30 cellular contexts compared by ENCODE assay signal in the genomic region with DNA sequence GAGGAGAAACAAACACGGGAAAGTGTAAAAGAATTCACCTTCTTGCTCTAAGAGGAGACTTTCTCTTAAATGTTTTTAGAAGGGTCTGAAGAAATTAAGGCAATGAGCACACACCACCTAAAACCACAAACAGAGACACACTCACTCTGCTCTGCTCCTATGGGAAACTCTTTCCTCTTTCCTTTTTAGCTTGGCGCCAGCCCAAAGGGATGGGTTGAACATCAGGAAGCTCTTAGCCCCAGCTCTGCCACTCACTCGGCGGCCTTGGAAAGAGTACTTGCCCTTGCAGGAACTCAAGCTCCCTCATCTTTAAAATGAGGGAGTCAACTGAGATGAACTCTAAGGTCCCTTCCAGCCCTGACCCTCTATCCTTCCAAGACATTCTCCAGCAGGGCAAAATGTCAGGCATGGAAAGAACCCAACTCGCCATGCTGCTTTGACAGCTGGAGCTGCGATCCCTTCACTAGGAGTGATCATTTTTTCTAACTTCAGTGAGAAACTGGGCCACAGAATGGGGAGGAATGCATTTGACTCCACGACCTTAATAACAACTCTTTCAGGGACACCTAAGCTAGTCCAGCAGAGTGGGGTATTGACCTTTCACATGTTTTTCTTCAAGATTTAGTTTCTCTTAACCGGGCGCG. TPM values are rescaled to one million over a fixed set of nuclear protein-coding genes. Genes with fewer than 3 reads are reported as not detected.
DNase-seq lines count a peak whose midpoint lies in the region; ATAC-seq and TF ChIP-seq lines count a peak whose summit lies in the region.
"Had no signal": no experiment of that assay in that cellular context is flagged by ENCODE, and none has a peak within 500 bp of the region (broad histone marks: within the 10 kb centered on the region; RNA-seq: fewer than 3 reads in every experiment).

No MANE protein-coding gene starts in this region.

- H3K36me3 Mint-ChIP-seq in activated CD4-positive, alpha-beta T cell treated with anti-CD3 and anti-CD28 coated beads for 36 hours (ENCODE audit: low read depth), result no peaks in the 10 kb centered on the region
- no peaks in the 10 kb centered on the region for H3K36me3 Mint-ChIP-seq in immature natural killer cell
- no peaks in the 10 kb centered on the region for H3K36me3 Mint-ChIP-seq in activated naive CD8-positive, alpha-beta T cell treated with anti-CD3 and anti-CD28 coated beads, Interleukin-2, amount 50 U/mL, for 24 hours (ENCODE audit: low read depth)
- H3K36me3 Mint-ChIP-seq: mesothelial cell of epicardium; stimulated activated memory B cell treated with anti-CD40 and anti-IgM and Interleukin-4, amounts not matched to agents 10 μg/mL and 1 μg/mL and 100 μg/mL, for 72 hours; WTC11 had no signal

- no peak overlapping the region for H3K4me3 Mint-ChIP-seq in activated CD4-positive, alpha-beta T cell treated with anti-CD3 and anti-CD28 coated beads for 36 hours
- no peak overlapping the region for H3K4me3 Mint-ChIP-seq in immature natural killer cell
- no peak overlapping the region for H3K4me3 Mint-ChIP-seq in activated naive CD8-positive, alpha-beta T cell treated with anti-CD3 and anti-CD28 coated beads, Interleukin-2, amount 50 U/mL, for 24 hours
- H3K4me3 Mint-ChIP-seq: mesothelial cell of epicardium; nephron progenitor cell; stimulated activated memory B cell treated with anti-CD40 and anti-IgM and Interleukin-4, amounts not matched to agents 10 μg/mL and 1 μg/mL and 100 μg/mL, for 72 hours; WTC11 had no signal

- POLR2A ChIA-PET in activated CD4-positive, alpha-beta T cell treated with anti-CD3 and anti-CD28 coated beads for 36 hours (lab: Charles Lee), result no interaction called here

- peaks cover 2% of the 10 kb centered on the region for H3K4me1 Mint-ChIP-seq in activated CD4-positive, alpha-beta T cell treated with anti-CD3 and anti-CD28 coated beads for 36 hours
- no peaks in the 10 kb centered on the region for H3K4me1 Mint-ChIP-seq in immature natural killer cell
- no peaks in the 10 kb centered on the region for H3K4me1 Mint-ChIP-seq in activated naive CD8-positive, alpha-beta T cell treated with anti-CD3 and anti-CD28 coated beads, Interleukin-2, amount 50 U/mL, for 24 hours
- H3K4me1 Mint-ChIP-seq: stimulated activated memory B cell treated with anti-CD40 and anti-IgM and Interleukin-4, amounts not matched to agents 10 μg/mL and 1 μg/mL and 100 μg/mL, for 72 hours had no signal

- intact Hi-C loops in activated CD4-positive, alpha-beta T cell treated with anti-CD3 and anti-CD28 coated beads for 36 hours (cut with DNase I, micrococcal nuclease), result no loop called here

- CTCF ChIA-PET in activated CD4-positive, alpha-beta T cell treated with anti-CD3 and anti-CD28 coated beads for 36 hours (lab: Charles Lee), result interaction anchor here (0.6 to 1.6 kb wide), 5 partner anchors 12 to 401 kb away, joined by 3 read pairs; no protein-coding TSS in a partner anchor

- DNase-seq in AG20443 (ENCODE audit: low spot score) (peak; percentile 52), HT1080 (ENCODE audit: low read depth) (peak; percentile 57), cardiac fibroblast (ENCODE audit: low read depth in 2 of 2) (peak; percentile 46 to 64), lung microvascular endothelial cell (ENCODE audit: low read depth in 2 of 2) (peak; percentile 10 to 61), SW 1271 (lab: John Stamatoyannopoulos, UW) (no peak), immature natural killer cell (no peak)
- DNase-seq in activated CD4-positive, alpha-beta T cell treated with anti-CD3 and anti-CD28 coated beads for 36 hours, result no peak
- no peak for DNase-seq in activated naive CD8-positive, alpha-beta T cell treated with anti-CD3 and anti-CD28 coated beads, Interleukin-2, amount 50 U/mL, for 24 hours
- DNase-seq: ACHN; activated CD4-positive, alpha-beta T cell treated with anti-CD3 and anti-CD28 coated beads, Interleukin-2, amount 50 U/mL, for 4 hours; activated effector memory CD4-positive, alpha-beta T cell treated with anti-CD3 and anti-CD28 coated beads, Interleukin-2, amount 50 U/mL, for 16 hours; GF-D8; glutamatergic neuron; KG1; left cardiac atrium; NCI-H187 treated with DMSO at 0.1 percent for 48 hours; NCI-H2227 treated with DMSO at 0.1 percent for 48 hours; NCI-H82; nephron progenitor cell; stimulated activated CD4-positive, alpha-beta T cell treated with anti-CD3 and anti-CD28 coated beads, Interleukin-2, amount 100 ng/mL, for 24 hours had no signal

- ATAC-seq in activated CD4-positive, alpha-beta T cell treated with anti-CD3 and anti-CD28 coated beads for 36 hours, result no peak
- no peak for ATAC-seq in activated naive CD8-positive, alpha-beta T cell treated with anti-CD3 and anti-CD28 coated beads, Interleukin-2, amount 50 U/mL, for 24 hours
- ATAC-seq: HCT116; left cardiac atrium; Panc1; stimulated activated memory B cell treated with anti-CD40 and anti-IgM and Interleukin-4, amounts not matched to agents 10 μg/mL and 1 μg/mL and 100 μg/mL, for 72 hours; WTC11 had no signal

- H3K4me3 ChIP-seq in cardiac fibroblast (replicated peaks in 1 of 2; ENCODE audit: low read depth in 2 of 2, low read length in 2 of 2), result no peak overlapping the region
- H3K4me3 ChIP-seq: vagina had no signal

- no peak for TF ChIP-seq CTCF in cardiac fibroblast (IDR thresholded peaks at IDR 0.05; ENCODE audit: low read depth, low read length)

- H3K27me3 Mint-ChIP-seq in activated CD4-positive, alpha-beta T cell treated with anti-CD3 and anti-CD28 coated beads for 36 hours, result peaks cover 10% of the 10 kb centered on the region
- peaks cover 0 to 7% (median 2%) of the 10 kb centered on the region in 3 donors for H3K27me3 Mint-ChIP-seq in immature natural killer cell (ENCODE audit: low read depth in 3 of 3)
- peaks cover 4% of the 10 kb centered on the region for H3K27me3 Mint-ChIP-seq in activated naive CD8-positive, alpha-beta T cell treated with anti-CD3 and anti-CD28 coated beads, Interleukin-2, amount 50 U/mL, for 24 hours
- H3K27me3 Mint-ChIP-seq: progenitor cell of endocrine pancreas had no signal

- no peak overlapping the region for H3K27ac Mint-ChIP-seq in activated CD4-positive, alpha-beta T cell treated with anti-CD3 and anti-CD28 coated beads for 36 hours
- no peak overlapping the region for H3K27ac Mint-ChIP-seq in immature natural killer cell
- no peak overlapping the region for H3K27ac Mint-ChIP-seq in activated naive CD8-positive, alpha-beta T cell treated with anti-CD3 and anti-CD28 coated beads, Interleukin-2, amount 50 U/mL, for 24 hours
- H3K27ac Mint-ChIP-seq: mesothelial cell of epicardium; stimulated activated memory B cell treated with anti-CD40 and anti-IgM and Interleukin-4, amounts not matched to agents 10 μg/mL and 1 μg/mL and 100 μg/mL, for 72 hours; WTC11 had no signal

- H3K9me3 Mint-ChIP-seq in activated CD4-positive, alpha-beta T cell treated with anti-CD3 and anti-CD28 coated beads for 36 hours (ENCODE audit: low read depth), result no peaks in the 10 kb centered on the region
- no peaks in the 10 kb centered on the region for H3K9me3 Mint-ChIP-seq in immature natural killer cell
- no peaks in the 10 kb centered on the region for H3K9me3 Mint-ChIP-seq in activated naive CD8-positive, alpha-beta T cell treated with anti-CD3 and anti-CD28 coated beads, Interleukin-2, amount 50 U/mL, for 24 hours
- H3K9me3 Mint-ChIP-seq: mesothelial cell of epicardium; nephron progenitor cell; stimulated activated memory B cell treated with anti-CD40 and anti-IgM and Interleukin-4, amounts not matched to agents 10 μg/mL and 1 μg/mL and 100 μg/mL, for 72 hours; WTC11 had no signal

RNA-seq across cellular contexts. Expression of a gene that starts 1.0 kb away (rescaled TPM):
- total RNA-seq in HT1080 (2014; rRNA removed; shearing (Covaris generic)), result not detected in 2 replicates
- not detected in 2 replicates for polyA plus RNA-seq in HT1080 (2015; cell fraction: cytosol; rRNA removed)
- polyA plus RNA-seq in HT1080 (2015; cell fraction: nucleus; rRNA removed), result not detected in 2 replicates
- not detected in 2 replicates for total RNA-seq in lung microvascular endothelial cell
- not detected for total RNA-seq in activated CD4-positive, alpha-beta T cell treated with anti-CD3 and anti-CD28 coated beads for 36 hours
- polyA plus RNA-seq in immature natural killer cell, result not detected
- total RNA-seq: fibroblast of lung; left cardiac atrium; mesothelial cell of epicardium; progenitor cell of endocrine pancreas; T-helper 2 cell treated with Interferon-gamma antibody and Interleukin-4, amounts not matched to agents 100 ng/mL and 5 ng/mL, for 36 hours; temporal lobe; vagina; WTC11 had no signal
- polyA plus RNA-seq: fibroblast of lung had no signal

RNA-seq across cellular contexts. Expression of a gene that starts 13.5 kb away (rescaled TPM):
- 16.5 and 18.8 TPM in 2 replicates for total RNA-seq in HT1080 (2014; rRNA removed; shearing (Covaris generic))
- polyA plus RNA-seq in HT1080 (2015; cell fraction: cytosol; rRNA removed), result 5.1 and 6.3 TPM in 2 replicates
- 17.2 and 18.5 TPM in 2 replicates for polyA plus RNA-seq in HT1080 (2015; cell fraction: nucleus; rRNA removed)
- 4.8 and 5.8 TPM in 2 replicates for total RNA-seq in lung microvascular endothelial cell
- under 1 TPM; 0.05 to 0.09 TPM for total RNA-seq in activated CD4-positive, alpha-beta T cell treated with anti-CD3 and anti-CD28 coated beads for 36 hours
- polyA plus RNA-seq in immature natural killer cell, result under 1 TPM in 2 of 3 donors, not detected in 1; 0.23 to 0.35 TPM
- total RNA-seq: T-helper 2 cell treated with Interferon-gamma antibody and Interleukin-4, amounts not matched to agents 100 ng/mL and 5 ng/mL, for 36 hours had no signal

RNA-seq across cellular contexts. Expression of a gene that starts 14.5 kb away (rescaled TPM):
- total RNA-seq in HT1080 (2014; rRNA removed; shearing (Covaris generic)), result 0.43 TPM in 1 of 2 replicates, not detected in the other
- 0.09 TPM in 1 of 2 replicates, not detected in the other for polyA plus RNA-seq in HT1080 (2015; cell fraction: cytosol; rRNA removed)
- not detected in 2 replicates for polyA plus RNA-seq in HT1080 (2015; cell fraction: nucleus; rRNA removed)
- total RNA-seq in lung microvascular endothelial cell, result not detected in 2 replicates
- not detected for total RNA-seq in activated CD4-positive, alpha-beta T cell treated with anti-CD3 and anti-CD28 coated beads for 36 hours
- not detected for polyA plus RNA-seq in immature natural killer cell
- total RNA-seq: fibroblast of lung; left cardiac atrium; progenitor cell of endocrine pancreas; T-helper 2 cell treated with Interferon-gamma antibody and Interleukin-4, amounts not matched to agents 100 ng/mL and 5 ng/mL, for 36 hours; temporal lobe; WTC11 had no signal
- polyA plus RNA-seq: fibroblast of lung had no signal

RNA-seq across cellular contexts. Expression of a gene that starts 22.0 kb away (rescaled TPM):
- total RNA-seq in HT1080 (2014; rRNA removed; shearing (Covaris generic)), result not detected in 2 replicates
- polyA plus RNA-seq in HT1080 (2015; cell fraction: cytosol; rRNA removed), result not detected in 2 replicates
- polyA plus RNA-seq in HT1080 (2015; cell fraction: nucleus; rRNA removed), result not detected in 2 replicates
- not detected in 2 replicates for total RNA-seq in lung microvascular endothelial cell
- not detected for total RNA-seq in activated CD4-positive, alpha-beta T cell treated with anti-CD3 and anti-CD28 coated beads for 36 hours
- not detected for polyA plus RNA-seq in immature natural killer cell
- total RNA-seq: fibroblast of lung; left cardiac atrium; mesothelial cell of epicardium; progenitor cell of endocrine pancreas; T-helper 2 cell treated with Interferon-gamma antibody and Interleukin-4, amounts not matched to agents 100 ng/mL and 5 ng/mL, for 36 hours; temporal lobe; vagina; WTC11 had no signal
- polyA plus RNA-seq: fibroblast of lung had no signal

RNA-seq across cellular contexts. Expression of a gene that starts 26.6 kb away (rescaled TPM):
- not detected in 2 replicates for total RNA-seq in HT1080 (2014; rRNA removed; shearing (Covaris generic))
- not detected in 2 replicates for polyA plus RNA-seq in HT1080 (2015; cell fraction: cytosol; rRNA removed)
- not detected in 2 replicates for polyA plus RNA-seq in HT1080 (2015; cell fraction: nucleus; rRNA removed)
- total RNA-seq in lung microvascular endothelial cell, result not detected in 2 replicates
- not detected for total RNA-seq in activated CD4-positive, alpha-beta T cell treated with anti-CD3 and anti-CD28 coated beads for 36 hours
- polyA plus RNA-seq in immature natural killer cell, result not detected
- total RNA-seq: fibroblast of lung; mesothelial cell of epicardium; T-helper 2 cell treated with Interferon-gamma antibody and Interleukin-4, amounts not matched to agents 100 ng/mL and 5 ng/mL, for 36 hours; temporal lobe; vagina had no signal
- polyA plus RNA-seq: fibroblast of lung had no signal

Comparison
In these comparisons a context has a peak if more than half of its experiments do, and no peak if none do; other contexts are left out.
1. DNase-seq: peak in AG20443 (single experiment), HT1080 (single experiment), cardiac fibroblast (2 of 2) and lung microvascular endothelial cell (2 of 2); none in activated CD4-positive, alpha-beta T cell treated with anti-CD3 and anti-CD28 coated beads for 36 hours (single experiment), SW 1271 (0 of 2), immature natural killer cell (0 of 3) and activated naive CD8-positive, alpha-beta T cell treated with anti-CD3 and anti-CD28 coated beads, Interleukin-2, amount 50 U/mL, for 24 hours (single experiment).